9 cellular contexts compared by ENCODE assay signal in the genomic region with DNA sequence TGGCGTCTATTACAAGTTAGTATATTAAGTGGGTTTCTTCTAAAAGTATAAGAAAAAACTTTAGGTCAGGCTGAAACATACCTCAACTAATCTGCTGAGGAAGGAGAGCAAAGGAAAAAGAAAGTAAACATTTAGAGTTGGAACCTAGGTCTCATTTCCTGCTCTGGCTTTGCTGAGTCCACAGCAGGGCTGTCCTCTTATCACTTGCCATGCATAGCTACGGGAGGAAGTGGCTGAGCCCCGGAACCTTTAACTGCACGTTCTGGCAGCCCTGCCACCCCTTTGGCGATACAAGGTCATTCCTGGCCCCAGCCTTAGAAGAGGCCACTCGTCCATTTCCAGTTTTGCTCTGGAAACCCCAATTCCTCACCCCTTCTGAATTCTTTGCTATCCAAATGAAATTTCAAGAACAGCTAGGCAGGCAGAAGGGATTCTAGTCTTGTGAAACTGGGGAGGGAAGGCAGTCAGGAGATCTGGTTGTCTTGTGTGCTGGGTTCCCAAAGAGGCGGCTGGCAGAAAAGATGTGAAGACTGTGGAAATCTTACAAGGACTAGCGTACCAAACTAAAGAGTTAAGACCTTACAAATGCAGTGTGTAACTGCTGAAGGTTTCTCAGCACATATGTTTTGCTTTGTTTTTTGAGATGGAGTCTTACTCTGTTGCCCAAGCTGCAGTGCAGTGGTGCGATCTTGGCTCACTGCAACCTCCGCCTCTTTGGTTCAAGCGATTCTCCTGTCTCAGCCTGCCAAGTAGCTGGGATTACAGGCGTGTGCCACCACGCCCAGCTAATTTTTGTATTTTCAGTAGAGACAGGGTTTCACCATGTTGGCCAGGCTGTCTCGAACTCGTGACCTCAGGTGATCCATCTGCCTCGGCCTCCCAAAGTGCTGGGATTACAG. TPM values are rescaled to one million over a fixed set of nuclear protein-coding genes. Genes with fewer than 3 reads are reported as not detected.
DNase-seq lines count a peak whose midpoint lies in the region; ATAC-seq and TF ChIP-seq lines count a peak whose summit lies in the region.
"Had no signal": no experiment of that assay in that cellular context is flagged by ENCODE, and none has a peak within 500 bp of the region (broad histone marks: within the 10 kb centered on the region; RNA-seq: fewer than 3 reads in every experiment).

No MANE protein-coding gene starts in this region.

- no peak overlapping the region for H2BK15ac ChIP-seq in neuronal stem cell (ENCODE audit: low read length)

- H3K27ac ChIP-seq in adrenal gland (peak overlapping the region; percentile 38 to 85 (median 51)), lung (ENCODE audit: low read depth in 1 of 2, low read length in 1 of 2) (peak overlapping the region; percentile 72 to 90), neuronal stem cell (replicated peaks; ENCODE audit: low read length) (no peak overlapping the region)
- H3K27ac ChIP-seq: SK-N-MC had no signal

- no peak overlapping the region for H3K14ac ChIP-seq in neuronal stem cell (ENCODE audit: low read length)

- no peak overlapping the region for H3K4ac ChIP-seq in neuronal stem cell (ENCODE audit: low read length)

- H3K4me1 ChIP-seq in adrenal gland (replicated peaks in 1 of 2) (peaks cover 0 to 21% of the 10 kb centered on the region in 2 donors), lung (ENCODE audit: control insufficient read depth in 2 of 2, insufficient read depth in 2 of 2, low read length in 2 of 2) (peaks cover 6 to 8% of the 10 kb centered on the region in 2 donors), neuronal stem cell (ENCODE audit: control insufficient read depth in 2 of 2, insufficient read depth in 1 of 2, low read depth in 1 of 2, low read length in 2 of 2) (no peaks in the 10 kb centered on the region)

- H2BK120ac ChIP-seq in neuronal stem cell (ENCODE audit: low read depth, low read length) = no peak overlapping the region

- H3K79me1 ChIP-seq in neuronal stem cell (ENCODE audit: low read depth, low read length) = no peaks in the 10 kb centered on the region

- H2AFZ ChIP-seq in neuronal stem cell (ENCODE audit: low read length) = no peak overlapping the region

- ATAC-seq in GM18517 (IDR thresholded peaks at IDR 0.05; ENCODE audit: unreplicated experiment) (peak; percentile 69), HG02610 (IDR thresholded peaks at IDR 0.05; ENCODE audit: unreplicated experiment) (peak; percentile 66), lung (ENCODE audit: insufficient read depth, low FRiP score) (no peak)

- H2BK5ac ChIP-seq in neuronal stem cell (ENCODE audit: low read length) = no peak overlapping the region

- H3K36me3 ChIP-seq in adrenal gland (replicated peaks in 1 of 2) (peaks cover 0 to 35% of the 10 kb centered on the region in 2 donors), lung (ENCODE audit: control insufficient read depth in 2 of 2, insufficient read depth in 2 of 2, low read length in 2 of 2) (peaks cover 18 to 24% of the 10 kb centered on the region in 2 donors), neuronal stem cell (replicated peaks in 1 of 2; ENCODE audit: control insufficient read depth in 2 of 2, insufficient read depth in 2 of 2, low read length in 2 of 2) (peaks cover 0 to 11% of the 10 kb centered on the region in 2 donors)

- no peak overlapping the region for H3K4me2 ChIP-seq in neuronal stem cell (ENCODE audit: insufficient read depth, low read length, poor library complexity, severe bottlenecking)

- no peak overlapping the region for H2AK5ac ChIP-seq in neuronal stem cell (ENCODE audit: low read depth, low read length)

- TF ChIP-seq CTCF in adrenal gland (IDR thresholded peaks at IDR 0.05) (no peak), lung (IDR thresholded peaks at IDR 0.05; ENCODE audit: control extremely low read depth, extremely low read depth) (no peak)

- no peak overlapping the region for H3K23ac ChIP-seq in neuronal stem cell (ENCODE audit: low read depth, low read length, poor library complexity)

- CTCF ChIA-PET in HEK293T (lab: Yijun Ruan, JAX) = interaction anchor here (0.7 to 1.2 kb wide), 2 partner anchors 9 to 14 kb away, joined by 3 to 5 read pairs; no protein-coding TSS in a partner anchor

- no peak overlapping the region for H4K8ac ChIP-seq in neuronal stem cell (ENCODE audit: low read depth, low read length)

- H3K27me3 ChIP-seq in adrenal gland = no peaks in the 10 kb centered on the region
- H3K27me3 ChIP-seq in lung (ENCODE audit: control insufficient read depth, insufficient read depth) = no peaks in the 10 kb centered on the region
- H3K27me3 ChIP-seq in neuronal stem cell (ENCODE audit: control insufficient read depth in 3 of 3, insufficient read depth in 3 of 3, low read depth in 1 of 3, low read length in 3 of 3) = no peaks in the 10 kb centered on the region

- H4K91ac ChIP-seq in neuronal stem cell (ENCODE audit: low read depth, low read length, poor library complexity) = no peak overlapping the region

- H3K9me3 ChIP-seq in adrenal gland (replicated peaks in 1 of 3) = no peaks in the 10 kb centered on the region
- no peaks in the 10 kb centered on the region for H3K9me3 ChIP-seq in lung (ENCODE audit: control insufficient read depth in 2 of 2, insufficient read depth in 1 of 2, low read length in 1 of 2)
- no peaks in the 10 kb centered on the region for H3K9me3 ChIP-seq in neuronal stem cell (replicated peaks in 1 of 2; ENCODE audit: control insufficient read depth in 2 of 2, insufficient read depth in 1 of 2, low read depth in 1 of 2, low read length in 2 of 2)

- intact Hi-C loops in adrenal gland (cut with DNase I) = loop anchor here in 1 of 2 donors (10.0 kb wide), 1 partner anchor 173 kb away; no protein-coding TSS in a partner anchor

- TF ChIP-seq POLR2A in adrenal gland (IDR thresholded peaks at IDR 0.05) = no peak

- POLR2A ChIA-PET in HEK293T (lab: Yijun Ruan, JAX) = no interaction called here

- no peak overlapping the region for H3K9ac ChIP-seq in neuronal stem cell (ENCODE audit: low read depth, low read length, poor library complexity)

- H2BK12ac ChIP-seq in neuronal stem cell (ENCODE audit: low read length) = no peak overlapping the region

- no peak overlapping the region for H3K4me3 ChIP-seq in adrenal gland
- no peak overlapping the region for H3K4me3 ChIP-seq in lung
- H3K4me3 ChIP-seq in neuronal stem cell (ENCODE audit: low read length in 2 of 2) = no peak overlapping the region
- H3K4me3 ChIP-seq: SK-N-MC had no signal

- DNase-seq in NOMO-1 treated with dmso at 0.1 percent for 144 hours (lab: John Stamatoyannopoulos, UW; ENCODE audit: unreplicated experiment) (peak; percentile 46), adrenal gland (peak in 6 of 7 donors; percentile 42 to 69 (median 54)), lung (ENCODE audit: low spot score) (no peak), neuronal stem cell (ENCODE audit: low spot score) (no peak), NCI-H526 (lab: John Stamatoyannopoulos, UW) (no peak), HEK293T (ENCODE audit: extremely low spot score) (no peak)

- 60 to 66% (median 62%) methylated on average over 16 of the region's 16 CpGs for WGBS in adrenal gland, 4 donors
- 54 to 59% methylated on average over 16 of the region's 16 CpGs for WGBS in lung, 2 donors
- WGBS in neuronal stem cell (ENCODE audit: extremely low coverage in 2 of 2, insufficient read length in 2 of 2, insufficient replicate concordance in 1 of 2), 2 donors = no CpG with 5 or more reads among the region's 16 CpGs

- no peak overlapping the region for H3K18ac ChIP-seq in neuronal stem cell (ENCODE audit: low read length)

TF ChIP-seq in HEK293T, 16 proteins besides CTCF, POLR2A, EP300 and RAD21:
- TF ChIP-seq FOXK2 (IDR thresholded peaks at IDR 0.05) (no peak), HDGF (IDR thresholded peaks at IDR 0.05; ENCODE audit: borderline replicate concordance) (no peak), SP1 (IDR thresholded peaks at IDR 0.05) (no peak), BHLHE40 (IDR thresholded peaks at IDR 0.05; ENCODE audit: borderline replicate concordance) (no peak), FOXA1 (IDR thresholded peaks at IDR 0.05) (no peak), PKNOX1 (IDR thresholded peaks at IDR 0.05) (no peak), CTBP1 (IDR thresholded peaks at IDR 0.05; ENCODE audit: borderline replicate concordance) (no peak), ELF4 (IDR thresholded peaks at IDR 0.05) (no peak), NFRKB (IDR thresholded peaks at IDR 0.05) (no peak), TARDBP (IDR thresholded peaks at IDR 0.05) (no peak), ZNF384 (IDR thresholded peaks at IDR 0.05) (no peak), LEF1 (IDR thresholded peaks at IDR 0.05; ENCODE audit: borderline replicate concordance) (no peak)

RNA-seq across cellular contexts. Expression of gene WIPI1, which starts 19.1 kb away (rescaled TPM):
- total RNA-seq in adrenal gland (100 to 1,000 TPM in 1 of 8 donors, 10 to 100 TPM in 7; 26.4 to 148 (median 51.0) TPM), lung (10 to 100 TPM; 31.7 to 58.5 TPM)
- polyA plus RNA-seq in adrenal gland (10 to 100 TPM; 19.3 to 38.2 (median 23.5) TPM), lung (10 to 100 TPM; 30.4 to 51.9 TPM)
- polyA plus RNA-seq in neuronal stem cell (2013, experiment 1 of 2) = 16.5 TPM
- 15.9 TPM for polyA plus RNA-seq in neuronal stem cell (2013, experiment 2 of 2)

Comparison
In these comparisons a context has a peak if more than half of its experiments do, and no peak if none do; other contexts are left out.
1. DNase-seq: peak in NOMO-1 treated with dmso at 0.1 percent for 144 hours (single experiment) and adrenal gland (6 of 7); none in lung (single experiment), neuronal stem cell (single experiment), NCI-H526 (0 of 2) and HEK293T (single experiment).